In genomic region chr2:199596549-199596948, GRCh38 we compare ENCODE assay signal across 8 cellular contexts.
DNase-seq lines count a peak whose midpoint lies in the region; ATAC-seq, FAIRE-seq and TF ChIP-seq lines count a peak whose summit lies in the region.

No MANE protein-coding gene starts in this region.

- no peaks in the 10 kb centered on the region for H3K36me3 ChIP-seq in MG63

- peaks cover 5% of the 10 kb centered on the region; the same call in 1 of the 2 replicates for H3K9me3 ChIP-seq in MG63

- H3K27me3 ChIP-seq in MG63 = no peaks in the 10 kb centered on the region

- no peak overlapping the region for H3K4me3 ChIP-seq in MG63

- ATAC-seq in HG02885 (IDR thresholded peaks at IDR 0.05; ENCODE audit: poor library complexity, unreplicated experiment) (peak; percentile 70), left lobe of liver (peak; percentile 92), HG03135 (IDR thresholded peaks at IDR 0.05; ENCODE audit: unreplicated experiment) (no peak)

- DNase-seq in DMS53 treated with DMSO at 0.1 percent for 48 hours (lab: John Stamatoyannopoulos, UW; ENCODE audit: unreplicated experiment) (peak; percentile 60), SK-MEL-5 (ENCODE audit: low read depth, low spot score) (peak; percentile 77), left lobe of liver (ENCODE audit: low spot score) (no peak), AG08396 (ENCODE audit: low spot score) (no peak), H54 (ENCODE audit: insufficient read length, low spot score) (no peak), MG63 (no peak)

- no peak for TF ChIP-seq POLR2A in H54 (IDR thresholded peaks at IDR 0.05; ENCODE audit: low read depth, low read length)

- FAIRE-seq in H54 (lab: Jason Lieb, UNC) = no peak

- in situ Hi-C loops in SK-MEL-5 (cut with HindIII; ENCODE audit: low pct_unique_long_range_greater_than_20kb, low sequenced_read_pairs) = no loop called here

Comparison
In these comparisons a context has a peak if more than half of its experiments do, and no peak if none do; other contexts are left out.
1. DNase-seq: peak in DMS53 treated with DMSO at 0.1 percent for 48 hours (single experiment) and SK-MEL-5 (single experiment); none in left lobe of liver (single experiment), AG08396 (single experiment), H54 (single experiment) and MG63 (single experiment).